In genomic region chr6:131908787-131909186, GRCh38 we compare ENCODE assay signal across 2 cellular contexts. TPM values are rescaled to one million over a fixed set of nuclear protein-coding genes. Genes with fewer than 3 reads are reported as not detected.
"Had no signal": no experiment of that assay in that cellular context is flagged by ENCODE, and none has a peak within 500 bp of the region (broad histone marks: within the 10 kb centered on the region; RNA-seq: fewer than 3 reads in every experiment).

No MANE protein-coding gene starts in this region.

RNA-seq across cellular contexts. Expression of gene CCN2, which starts 42.4 kb away (rescaled TPM):
- total RNA-seq: natural killer cell; natural killer cell treated with Interleukin-12 subunit alpha and Interleukin-12 subunit beta and Interleukin-15 and Interleukin-18, amount 100 ng/mL, for 72 hours had no signal
